28 cellular contexts compared by ENCODE assay signal in genomic region chr4:9949573-9949972, GRCh38.
"Had no signal": no experiment of that assay in that cellular context is flagged by ENCODE, and none has a peak within 500 bp of the region (broad histone marks: within the 10 kb centered on the region; RNA-seq: fewer than 3 reads in every experiment).

No MANE protein-coding gene starts in this region.

- H3K9me3 Mint-ChIP-seq: activated CD4-positive, alpha-beta T cell treated with anti-CD3 and anti-CD28 coated beads, Interleukin-2, amount 10 ng/mL, durations not matched to agents 24 days and 14 days; activated CD8-positive, alpha-beta T cell treated with anti-CD3 and anti-CD28 coated beads for 36 hours; activated naive CD8-positive, alpha-beta T cell treated with anti-CD3 and anti-CD28 coated beads for 36 hours; activated T-cell treated with anti-CD3 and anti-CD28 coated beads, Interleukin-2, amount 50 U/mL, for 72 hours; activated T-helper 17 cell treated with anti-CD3 and anti-CD28 coated beads, Interleukin-2, amount 50 U/mL, for 72 hours had no signal

- H3K4me1 ChIP-seq: SJCRH30 had no signal

- H3K27ac Mint-ChIP-seq: activated CD4-positive, alpha-beta T cell treated with anti-CD3 and anti-CD28 coated beads, Interleukin-2, amount 10 ng/mL, durations not matched to agents 24 days and 14 days; activated CD8-positive, alpha-beta T cell treated with anti-CD3 and anti-CD28 coated beads for 36 hours; activated naive CD8-positive, alpha-beta T cell treated with anti-CD3 and anti-CD28 coated beads for 36 hours; activated T-cell treated with anti-CD3 and anti-CD28 coated beads, Interleukin-2, amount 50 U/mL, for 72 hours; activated T-helper 17 cell treated with anti-CD3 and anti-CD28 coated beads, Interleukin-2, amount 50 U/mL, for 72 hours had no signal

- H3K36me3 Mint-ChIP-seq: activated naive CD8-positive, alpha-beta T cell treated with anti-CD3 and anti-CD28 coated beads for 36 hours had no signal

- H3K36me3 ChIP-seq: brain microvascular endothelial cell, SJCRH30, WERI-Rb-1 had no signal

- H3K4me1 Mint-ChIP-seq: activated CD4-positive, alpha-beta T cell treated with anti-CD3 and anti-CD28 coated beads, Interleukin-2, amount 10 ng/mL, durations not matched to agents 24 days and 14 days; activated naive CD8-positive, alpha-beta T cell treated with anti-CD3 and anti-CD28 coated beads for 36 hours; activated T-helper 17 cell treated with anti-CD3 and anti-CD28 coated beads, Interleukin-2, amount 50 U/mL, for 72 hours had no signal

- H3K27me3 Mint-ChIP-seq: activated CD8-positive, alpha-beta T cell treated with anti-CD3 and anti-CD28 coated beads for 36 hours; activated naive CD8-positive, alpha-beta T cell treated with anti-CD3 and anti-CD28 coated beads for 36 hours had no signal

- H3K9me3 ChIP-seq: SJCRH30 had no signal

- H3K27ac ChIP-seq: brain microvascular endothelial cell, SJCRH30, SK-N-MC, WERI-Rb-1 had no signal

- H3K27me3 ChIP-seq: brain microvascular endothelial cell had no signal

- H3K4me3 ChIP-seq: SJCRH30, SK-N-MC had no signal

- DNase-seq: activated CD4-positive, alpha-beta T cell treated with anti-CD3 and anti-CD28 coated beads, Interleukin-2, amount 10 ng/mL, durations not matched to agents 24 days and 14 days; activated CD4-positive, alpha-beta T cell treated with anti-CD3 and anti-CD28 coated beads, Interleukin-2, amount 50 U/mL, for 4 hours; activated CD8-positive, alpha-beta T cell treated with anti-CD3 and anti-CD28 coated beads for 36 hours; activated effector memory CD4-positive, alpha-beta T cell treated with anti-CD3 and anti-CD28 coated beads, Interleukin-2, amount 50 U/mL, for 16 hours; activated naive CD4-positive, alpha-beta T cell; activated naive CD4-positive, alpha-beta T cell treated with anti-CD3 and anti-CD28 coated beads, Interleukin-2, amount 50 U/mL, for 16 hours; activated naive CD8-positive, alpha-beta T cell treated with anti-CD3 and anti-CD28 coated beads for 36 hours; activated T-cell treated with anti-CD3 and anti-CD28 coated beads, Interleukin-2, amount 50 U/mL, for 1 hour; activated T-cell treated with anti-CD3 and anti-CD28 coated beads, Interleukin-2, amount 50 U/mL, for 72 hours; amniotic stem cell; aorta; brain microvascular endothelial cell; central memory CD4-positive, alpha-beta T cell; NCI-H1092 treated with DMSO at 0.1 percent for 48 hours; NCI-H1417; NCI-H1694; NCI-H1930; NCI-H2081 treated with DMSO at 0.1 percent for 48 hours; NCI-H226; NCI-H524 treated with DMSO at 0.1 percent for 48 hours; NCI-H774; SHP77; SJCRH30; T1000; WERI-Rb-1 had no signal

- H3K4me3 Mint-ChIP-seq: activated CD4-positive, alpha-beta T cell treated with anti-CD3 and anti-CD28 coated beads, Interleukin-2, amount 10 ng/mL, durations not matched to agents 24 days and 14 days; activated CD8-positive, alpha-beta T cell treated with anti-CD3 and anti-CD28 coated beads for 36 hours; activated naive CD8-positive, alpha-beta T cell treated with anti-CD3 and anti-CD28 coated beads for 36 hours; activated T-cell treated with anti-CD3 and anti-CD28 coated beads, Interleukin-2, amount 50 U/mL, for 72 hours; activated T-helper 17 cell treated with anti-CD3 and anti-CD28 coated beads, Interleukin-2, amount 50 U/mL, for 72 hours had no signal

- ATAC-seq: activated CD8-positive, alpha-beta T cell treated with anti-CD3 and anti-CD28 coated beads for 36 hours; activated T-cell treated with anti-CD3 and anti-CD28 coated beads, Interleukin-2, amount 50 U/mL, for 72 hours; activated T-helper 17 cell treated with anti-CD3 and anti-CD28 coated beads, Interleukin-2, amount 50 U/mL, for 72 hours; Panc1 had no signal
